Comparison of ENCODE assay signal across 11 cellular contexts in the genomic region with DNA sequence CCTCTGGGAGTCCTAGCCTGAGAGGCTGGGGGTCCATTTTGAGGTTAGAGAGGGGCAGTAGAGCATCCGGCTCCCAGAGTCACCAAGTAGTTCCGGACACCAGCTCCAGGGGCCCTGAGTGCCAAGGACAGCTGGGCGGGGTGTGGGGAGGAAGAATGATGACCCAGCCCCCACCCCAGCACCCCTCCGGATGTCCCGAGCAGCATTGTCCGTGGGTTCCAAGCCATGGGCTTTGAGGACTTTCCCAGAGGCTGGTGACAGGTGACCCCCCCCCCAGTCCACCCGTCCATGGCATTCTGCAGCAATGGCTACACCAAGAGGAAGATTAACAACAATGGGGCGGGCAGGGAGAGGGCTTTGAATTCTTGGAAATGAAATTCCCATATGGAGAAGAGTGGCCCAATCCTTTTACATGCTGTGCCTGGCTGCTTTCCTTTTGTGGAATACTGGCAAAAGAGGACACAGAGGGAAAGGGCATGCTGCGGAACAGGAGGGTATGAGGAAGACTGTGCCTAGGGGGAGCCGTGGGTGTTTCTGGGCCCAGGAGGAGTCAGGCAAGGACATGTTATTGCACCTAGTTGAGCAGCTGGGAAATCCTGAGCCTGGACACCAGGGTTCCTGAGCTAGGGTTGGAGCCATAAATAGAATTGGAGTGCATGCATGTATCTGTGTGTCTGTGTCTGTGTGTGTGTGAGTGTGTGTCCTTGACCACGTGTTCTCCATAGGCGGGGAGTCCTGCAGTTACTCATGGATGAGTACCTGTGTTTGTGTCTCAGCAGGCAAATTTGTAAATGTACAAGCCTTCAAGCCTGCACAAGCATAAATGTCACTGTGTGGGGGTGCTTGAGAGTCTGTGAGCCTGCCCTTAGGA. TPM values are rescaled to one million over a fixed set of nuclear protein-coding genes. Genes with fewer than 3 reads are reported as not detected.
DNase-seq lines count a peak whose midpoint lies in the region; ATAC-seq, FAIRE-seq and TF ChIP-seq lines count a peak whose summit lies in the region.
"Had no signal": no experiment of that assay in that cellular context is flagged by ENCODE, and none has a peak within 500 bp of the region (broad histone marks: within the 10 kb centered on the region; RNA-seq: fewer than 3 reads in every experiment).

No MANE protein-coding gene starts in this region.

- H3K27ac ChIP-seq in coronary artery: peak overlapping the region; percentile 77 to 91
- H3K27ac ChIP-seq in keratinocyte (ENCODE audit: control insufficient read depth, insufficient read depth, low read length): no peak overlapping the region
- no peak overlapping the region for H3K27ac ChIP-seq in suprapubic skin
- H3K27ac ChIP-seq: thyroid gland had no signal

- H3K36me3 ChIP-seq in keratinocyte (ENCODE audit: control insufficient read depth in 2 of 2, extremely low read depth in 1 of 2, insufficient read depth in 2 of 2, low read length in 2 of 2) (no peaks in the 10 kb centered on the region), suprapubic skin (no peaks in the 10 kb centered on the region)
- H3K36me3 ChIP-seq: thyroid gland had no signal

- H4K20me1 ChIP-seq in keratinocyte (ENCODE audit: control insufficient read depth, extremely low read depth, insufficient read depth, low read length): no peaks in the 10 kb centered on the region

- peaks cover 21% of the 10 kb centered on the region for H3K27me3 Mint-ChIP-seq in activated CD8-positive, alpha-beta memory T cell treated with anti-CD3 and anti-CD28 coated beads, Interleukin-2, amount 10 ng/mL, durations not matched to agents 7 days and 5 days

- H3K27ac Mint-ChIP-seq in activated CD8-positive, alpha-beta memory T cell treated with anti-CD3 and anti-CD28 coated beads, Interleukin-2, amount 10 ng/mL, durations not matched to agents 7 days and 5 days: no peak overlapping the region
- H3K27ac Mint-ChIP-seq: activated T-cell treated with anti-CD3 and anti-CD28 coated beads, Interleukin-2, amount 50 U/mL, for 72 hours had no signal

- 62% methylated on average over 10 of the region's 12 CpGs for WGBS in suprapubic skin

- TF ChIP-seq POLR2A in suprapubic skin (IDR thresholded peaks at IDR 0.05): no peak

- peak overlapping the region; percentile 33 for H3K4me2 ChIP-seq in keratinocyte (ENCODE audit: control insufficient read depth, extremely low read depth, insufficient read depth, low read depth, low read length)

- H3K9me3 ChIP-seq in keratinocyte (ENCODE audit: control insufficient read depth, low read depth, low read length) (no peaks in the 10 kb centered on the region), suprapubic skin (no peaks in the 10 kb centered on the region)
- H3K9me3 ChIP-seq: thyroid gland had no signal

- no peak for ATAC-seq in GM19463 (IDR thresholded peaks at IDR 0.05; ENCODE audit: unreplicated experiment)
- no peak for ATAC-seq in HG03432 (IDR thresholded peaks at IDR 0.05; ENCODE audit: unreplicated experiment)
- no peak for ATAC-seq in activated CD8-positive, alpha-beta memory T cell treated with anti-CD3 and anti-CD28 coated beads, Interleukin-2, amount 10 ng/mL, durations not matched to agents 7 days and 5 days
- ATAC-seq: activated T-cell treated with anti-CD3 and anti-CD28 coated beads, Interleukin-2, amount 50 U/mL, for 72 hours had no signal

- H3K9me3 Mint-ChIP-seq in activated CD8-positive, alpha-beta memory T cell treated with anti-CD3 and anti-CD28 coated beads, Interleukin-2, amount 10 ng/mL, durations not matched to agents 7 days and 5 days (ENCODE audit: low read depth): no peaks in the 10 kb centered on the region
- H3K9me3 Mint-ChIP-seq: activated T-cell treated with anti-CD3 and anti-CD28 coated beads, Interleukin-2, amount 50 U/mL, for 72 hours had no signal

- CTCF ChIA-PET in activated CD8-positive, alpha-beta memory T cell treated with anti-CD3 and anti-CD28 coated beads, Interleukin-2, amount 10 ng/mL, durations not matched to agents 7 days and 5 days (lab: Charles Lee): interaction anchor here (0.6 to 1.6 kb wide), 4 partner anchors 9 to 219 kb away, joined by 3 to 6 read pairs (median 3); no protein-coding TSS in a partner anchor

- dilution Hi-C loops in keratinocyte (cut with MboI; ENCODE audit: extremely low pct_ligation_motif_present, low sequenced_read_pairs): no loop called here

- no peak overlapping the region for H2AFZ ChIP-seq in keratinocyte (ENCODE audit: control insufficient read depth, low read length)

- H3K4me3 Mint-ChIP-seq in activated CD8-positive, alpha-beta memory T cell treated with anti-CD3 and anti-CD28 coated beads, Interleukin-2, amount 10 ng/mL, durations not matched to agents 7 days and 5 days: no peak overlapping the region
- H3K4me3 Mint-ChIP-seq: activated T-cell treated with anti-CD3 and anti-CD28 coated beads, Interleukin-2, amount 50 U/mL, for 72 hours had no signal

- H3K9me1 ChIP-seq in keratinocyte (ENCODE audit: control insufficient read depth, extremely low read depth, insufficient read depth, low read length): no peaks in the 10 kb centered on the region

- no peaks in the 10 kb centered on the region for H3K27me3 ChIP-seq in keratinocyte (ENCODE audit: control insufficient read depth, extremely low read depth, insufficient read depth, low read length)
- H3K27me3 ChIP-seq in suprapubic skin: peaks cover 18% of the 10 kb centered on the region
- H3K27me3 ChIP-seq: thyroid gland had no signal

- peak; percentile 99 for FAIRE-seq in keratinocyte (lab: Jason Lieb, UNC)
- FAIRE-seq: endometrium had no signal

- peaks cover 13% of the 10 kb centered on the region for H3K4me1 ChIP-seq in keratinocyte (ENCODE audit: control insufficient read depth, extremely low read depth, insufficient read depth, low read length)
- peaks cover 20% of the 10 kb centered on the region for H3K4me1 ChIP-seq in suprapubic skin

- no peaks in the 10 kb centered on the region for H3K79me2 ChIP-seq in keratinocyte (ENCODE audit: control insufficient read depth, insufficient read depth, low read length)

- H3K4me1 Mint-ChIP-seq in activated CD8-positive, alpha-beta memory T cell treated with anti-CD3 and anti-CD28 coated beads, Interleukin-2, amount 10 ng/mL, durations not matched to agents 7 days and 5 days: no peaks in the 10 kb centered on the region

- DNase-seq in NCI-H2227 (lab: John Stamatoyannopoulos, UW; ENCODE audit: unreplicated experiment) (peak; percentile 15), coronary artery (ENCODE audit: low spot score) (no peak), keratinocyte (ENCODE audit: low read depth, low spot score) (peak; percentile 92), suprapubic skin (ENCODE audit: low spot score in 2 of 2) (no peak), hippocampal formation (lab: John Stamatoyannopoulos, UW) (no peak)
- DNase-seq in activated CD8-positive, alpha-beta memory T cell treated with anti-CD3 and anti-CD28 coated beads, Interleukin-2, amount 10 ng/mL, durations not matched to agents 7 days and 5 days: no peak
- DNase-seq: activated T-cell treated with anti-CD3 and anti-CD28 coated beads, Interleukin-2, amount 50 U/mL, for 72 hours had no signal

- no peak for TF ChIP-seq EP300 in suprapubic skin (IDR thresholded peaks at IDR 0.05)

- no peak for TF ChIP-seq CTCF in coronary artery (IDR thresholded peaks at IDR 0.05)
- no peak for TF ChIP-seq CTCF in keratinocyte (optimal IDR thresholded peaks at IDR 0.05 in 1 of 3, IDR thresholded peaks at IDR 0.05 in 1 of 3, conservative IDR thresholded peaks at IDR 0.05 in 1 of 3; ENCODE audit: extremely low read depth in 1 of 3, insufficient read depth in 2 of 3, low read length in 3 of 3)
- no peak for TF ChIP-seq CTCF in suprapubic skin (IDR thresholded peaks at IDR 0.05)

- H3K36me3 Mint-ChIP-seq in activated CD8-positive, alpha-beta memory T cell treated with anti-CD3 and anti-CD28 coated beads, Interleukin-2, amount 10 ng/mL, durations not matched to agents 7 days and 5 days: no peaks in the 10 kb centered on the region

- peak overlapping the region; percentile 66 for H3K4me3 ChIP-seq in coronary artery
- H3K4me3 ChIP-seq in keratinocyte (ENCODE audit: control insufficient read depth in 2 of 3, extremely low read depth in 1 of 3, insufficient read depth in 2 of 3, low read depth in 1 of 3, low read length in 3 of 3): no peak overlapping the region
- peak overlapping the region; percentile 9 for H3K4me3 ChIP-seq in suprapubic skin
- H3K4me3 ChIP-seq: thyroid gland had no signal

- H3K9ac ChIP-seq in keratinocyte (ENCODE audit: control insufficient read depth, extremely low read depth, insufficient read depth, low read length): no peak overlapping the region

RNA-seq across cellular contexts. Expression of gene ATP1A2, which starts 1.0 kb away (rescaled TPM):
- polyA plus RNA-seq in keratinocyte: 0.01 to 0.06 TPM in 2 of 3 replicates, not detected in the other
- polyA plus RNA-seq in keratinocyte (2011; ENCODE audit: low read depth): 0.22 TPM
- not detected in 2 replicates for polyA plus RNA-seq in keratinocyte (2011; cell fraction: cytosol; rRNA removed)
- 0.06 and 0.19 TPM in 2 replicates for polyA plus RNA-seq in keratinocyte (2011; cell fraction: nucleus; rRNA removed)
- polyA plus RNA-seq in keratinocyte (2012; ENCODE audit: low replicate concordance): 0.37 TPM in 1 of 2 replicates, not detected in the other
- not detected in 3 replicates for polyA minus RNA-seq in keratinocyte
- not detected for polyA minus RNA-seq in keratinocyte (2011; cell fraction: cytosol; rRNA and poly(A)+ RNA removed)
- polyA minus RNA-seq in keratinocyte (2011; cell fraction: nucleus; rRNA and poly(A)+ RNA removed): not detected in 2 replicates
- 1 to 10 TPM; 4.2 to 6.9 (median 4.8) TPM for total RNA-seq in suprapubic skin
- not detected for total RNA-seq in activated CD8-positive, alpha-beta memory T cell treated with anti-CD3 and anti-CD28 coated beads, Interleukin-2, amount 10 ng/mL, durations not matched to agents 7 days and 5 days
- total RNA-seq: activated T-cell treated with anti-CD3 and anti-CD28 coated beads, Interleukin-2, amount 50 U/mL, for 72 hours had no signal

RNA-seq across cellular contexts. Expression of gene IGSF8, which starts 18.1 kb away (rescaled TPM):
- 16.5 to 32.6 TPM (median 20.6 TPM) in 3 replicates for polyA plus RNA-seq in keratinocyte
- polyA plus RNA-seq in keratinocyte (2011; ENCODE audit: low read depth): 19.9 TPM
- polyA plus RNA-seq in keratinocyte (2011; cell fraction: cytosol; rRNA removed): 5.5 and 11.1 TPM in 2 replicates
- 43.9 and 57.1 TPM in 2 replicates for polyA plus RNA-seq in keratinocyte (2011; cell fraction: nucleus; rRNA removed)
- polyA plus RNA-seq in keratinocyte (2012; ENCODE audit: low replicate concordance): 25.3 and 41.0 TPM in 2 replicates
- polyA minus RNA-seq in keratinocyte: 15.5 to 34.6 TPM (median 21.4 TPM) in 3 replicates
- polyA minus RNA-seq in keratinocyte (2011; cell fraction: cytosol; rRNA and poly(A)+ RNA removed): 25.5 TPM
- 39.5 and 39.6 TPM in 2 replicates for polyA minus RNA-seq in keratinocyte (2011; cell fraction: nucleus; rRNA and poly(A)+ RNA removed)
- 10 to 100 TPM; 44.1 to 90.5 (median 50.8) TPM for total RNA-seq in suprapubic skin
- total RNA-seq in activated CD8-positive, alpha-beta memory T cell treated with anti-CD3 and anti-CD28 coated beads, Interleukin-2, amount 10 ng/mL, durations not matched to agents 7 days and 5 days: 10 to 100 TPM; 30.9 to 35.0 TPM

RNA-seq across cellular contexts. Expression of gene ATP1A4, which starts 34.9 kb away (rescaled TPM):
- polyA plus RNA-seq in keratinocyte: not detected in 3 replicates
- polyA plus RNA-seq in keratinocyte (2011; ENCODE audit: low read depth): not detected
- not detected in 2 replicates for polyA plus RNA-seq in keratinocyte (2011; cell fraction: cytosol; rRNA removed)
- polyA plus RNA-seq in keratinocyte (2011; cell fraction: nucleus; rRNA removed): not detected in 2 replicates
- not detected in 2 replicates for polyA plus RNA-seq in keratinocyte (2012; ENCODE audit: low replicate concordance)
- not detected in 3 replicates for polyA minus RNA-seq in keratinocyte
- not detected for polyA minus RNA-seq in keratinocyte (2011; cell fraction: cytosol; rRNA and poly(A)+ RNA removed)
- polyA minus RNA-seq in keratinocyte (2011; cell fraction: nucleus; rRNA and poly(A)+ RNA removed): not detected in 2 replicates
- total RNA-seq in suprapubic skin: not detected
- total RNA-seq in activated CD8-positive, alpha-beta memory T cell treated with anti-CD3 and anti-CD28 coated beads, Interleukin-2, amount 10 ng/mL, durations not matched to agents 7 days and 5 days: under 1 TPM in 1 of 2 experiments, not detected in 1; 0.40 TPM
- total RNA-seq: activated T-cell treated with anti-CD3 and anti-CD28 coated beads, Interleukin-2, amount 50 U/mL, for 72 hours; thyroid gland had no signal

RNA-seq across cellular contexts. Expression of gene KCNJ9, which starts 35.2 kb away (rescaled TPM):
- not detected in 3 replicates for polyA plus RNA-seq in keratinocyte
- 0.06 TPM for polyA plus RNA-seq in keratinocyte (2011; ENCODE audit: low read depth)
- polyA plus RNA-seq in keratinocyte (2011; cell fraction: cytosol; rRNA removed): not detected in 2 replicates
- 0.03 TPM in 1 of 2 replicates, not detected in the other for polyA plus RNA-seq in keratinocyte (2011; cell fraction: nucleus; rRNA removed)
- 0.16 TPM in 1 of 2 replicates, not detected in the other for polyA plus RNA-seq in keratinocyte (2012; ENCODE audit: low replicate concordance)
- polyA minus RNA-seq in keratinocyte: not detected in 3 replicates
- polyA minus RNA-seq in keratinocyte (2011; cell fraction: cytosol; rRNA and poly(A)+ RNA removed): not detected
- polyA minus RNA-seq in keratinocyte (2011; cell fraction: nucleus; rRNA and poly(A)+ RNA removed): not detected in 2 replicates
- under 1 TPM in 1 of 4 donors, not detected in 3; 0.13 TPM for total RNA-seq in suprapubic skin
- total RNA-seq in activated CD8-positive, alpha-beta memory T cell treated with anti-CD3 and anti-CD28 coated beads, Interleukin-2, amount 10 ng/mL, durations not matched to agents 7 days and 5 days: not detected
- total RNA-seq: thyroid gland had no signal

RNA-seq across cellular contexts. Expression of gene KCNJ10, which starts 46.6 kb away (rescaled TPM):
- not detected in 3 replicates for polyA plus RNA-seq in keratinocyte
- not detected for polyA plus RNA-seq in keratinocyte (2011; ENCODE audit: low read depth)
- polyA plus RNA-seq in keratinocyte (2011; cell fraction: cytosol; rRNA removed): not detected in 2 replicates
- not detected in 2 replicates for polyA plus RNA-seq in keratinocyte (2011; cell fraction: nucleus; rRNA removed)
- 0.45 TPM in 1 of 2 replicates, not detected in the other for polyA plus RNA-seq in keratinocyte (2012; ENCODE audit: low replicate concordance)
- not detected in 3 replicates for polyA minus RNA-seq in keratinocyte
- not detected for polyA minus RNA-seq in keratinocyte (2011; cell fraction: cytosol; rRNA and poly(A)+ RNA removed)
- not detected in 2 replicates for polyA minus RNA-seq in keratinocyte (2011; cell fraction: nucleus; rRNA and poly(A)+ RNA removed)
- not detected for total RNA-seq in suprapubic skin
- not detected for total RNA-seq in activated CD8-positive, alpha-beta memory T cell treated with anti-CD3 and anti-CD28 coated beads, Interleukin-2, amount 10 ng/mL, durations not matched to agents 7 days and 5 days

Comparison
In these comparisons a context has a peak if more than half of its experiments do, and no peak if none do; other contexts are left out.
1. DNase-seq: peak in NCI-H2227 (single experiment) and keratinocyte (single experiment); none in coronary artery (single experiment), suprapubic skin (0 of 2), hippocampal formation (0 of 2) and activated CD8-positive, alpha-beta memory T cell treated with anti-CD3 and anti-CD28 coated beads, Interleukin-2, amount 10 ng/mL, durations not matched to agents 7 days and 5 days (single experiment).
2. H3K27ac ChIP-seq: peak in coronary artery (2 of 2); none in keratinocyte (single experiment) and suprapubic skin (single experiment).
3. H3K4me3 ChIP-seq: peak in coronary artery (single experiment) and suprapubic skin (single experiment); none in keratinocyte (0 of 3).
4. RNA of gene ATP1A2, which starts 1.0 kb away (total RNA-seq): 4.2 to 6.9 TPM in suprapubic skin; not detected in activated CD8-positive, alpha-beta memory T cell treated with anti-CD3 and anti-CD28 coated beads, Interleukin-2, amount 10 ng/mL, durations not matched to agents 7 days and 5 days; every median in the first group is over 4 times any median in the second.